In genomic region chr21:45439171-45439872, GRCh38 we compare ENCODE assay signal across 8 cellular contexts. TPM values are rescaled to one million over a fixed set of nuclear protein-coding genes. Genes with fewer than 3 reads are reported as not detected.
DNase-seq lines count a peak whose midpoint lies in the region; ATAC-seq and TF ChIP-seq lines count a peak whose summit lies in the region.

No MANE protein-coding gene starts in this region.

- H3K27me3 Mint-ChIP-seq in endodermal cell (ENCODE audit: insufficient read depth) = no peaks in the 10 kb centered on the region

- no peak overlapping the region for H3K27ac ChIP-seq in endodermal cell (ENCODE audit: low read depth, low read length)

- H3K4me1 Mint-ChIP-seq in endodermal cell = no peaks in the 10 kb centered on the region

- TF ChIP-seq CTCF in endodermal cell (conservative IDR thresholded peaks at IDR 0.05) = peak; percentile 99

- DNase-seq in DMS 273 treated with DMSO at 0.1 percent for 48 hours (lab: John Stamatoyannopoulos, UW) = peak; percentile 57
- peak; percentile 84 for DNase-seq in NT2/D1 (ENCODE audit: low read depth, low spot score)
- peak; percentile 59 for DNase-seq in activated CD8-positive, alpha-beta memory T cell treated with anti-CD3 and anti-CD28 coated beads, Interleukin-2, amount 50 U/mL, for 24 hours (ENCODE audit: extremely low read depth)
- DNase-seq in endodermal cell = peak; percentile 95
- DNase-seq in midbrain (lab: John Stamatoyannopoulos, UW) = peak; percentile 85
- peak; percentile 62 to 65 for DNase-seq in stimulated activated CD8-positive, alpha-beta memory T cell treated with anti-CD3 and anti-CD28 coated beads, Interleukin-15, amount 100 ng/mL, for 48 hours (ENCODE audit: low read depth in 2 of 2)

- H3K9me3 Mint-ChIP-seq in endodermal cell = peaks cover 3% of the 10 kb centered on the region

- WGBS in endodermal cell (ENCODE audit: insufficient coverage in 1 of 2, insufficient read length in 1 of 2), 2 experiments = 60 to 61% methylated on average over 53 to 58 of the region's 58 CpGs

- H3K9ac ChIP-seq in NT2/D1 (ENCODE audit: insufficient read length, low read depth) (peak overlapping the region; percentile 62), endodermal cell (ENCODE audit: extremely low read depth, low read length, poor library complexity, severe bottlenecking) (no peak overlapping the region)

- H3K36me3 ChIP-seq in NT2/D1 (ENCODE audit: insufficient read depth, insufficient read length, low read length) = peaks cover 82% of the 10 kb centered on the region
- peaks cover 25% of the 10 kb centered on the region for H3K36me3 ChIP-seq in endodermal cell (ENCODE audit: control insufficient read depth, insufficient read depth, low read length)

- ATAC-seq in HG02970 (IDR thresholded peaks at IDR 0.05; ENCODE audit: low FRiP score, unreplicated experiment) = peak; percentile 77
- no peak for ATAC-seq in GM18873 (IDR thresholded peaks at IDR 0.05; ENCODE audit: low FRiP score, unreplicated experiment)

- H3K27ac Mint-ChIP-seq in endodermal cell = peak overlapping the region; percentile 52

- peaks cover 23% of the 10 kb centered on the region; the same call in 1 of the 2 replicates for H3K9me3 ChIP-seq in NT2/D1 (ENCODE audit: insufficient read depth, low read length)
- H3K9me3 ChIP-seq in endodermal cell (ENCODE audit: control insufficient read depth, low read length) = no peaks in the 10 kb centered on the region

- H3K4me3 ChIP-seq in NT2/D1 (ENCODE audit: insufficient read length, low read depth) (no peak overlapping the region), endodermal cell (ENCODE audit: low read length) (no peak overlapping the region)

- H3K36me3 Mint-ChIP-seq in endodermal cell (ENCODE audit: low read depth) = peaks cover 29% of the 10 kb centered on the region

- H3K27me3 ChIP-seq in NT2/D1 (ENCODE audit: insufficient read depth, insufficient read length) (no peaks in the 10 kb centered on the region), endodermal cell (ENCODE audit: control insufficient read depth, insufficient read depth, low read length, poor library complexity, severe bottlenecking) (no peaks in the 10 kb centered on the region)

- H3K4me1 ChIP-seq in NT2/D1 (ENCODE audit: insufficient read depth, insufficient read length) = peaks cover 20% of the 10 kb centered on the region
- no peaks in the 10 kb centered on the region for H3K4me1 ChIP-seq in endodermal cell (ENCODE audit: control insufficient read depth, insufficient read depth, low read length)

- no peak overlapping the region for H3K4me3 Mint-ChIP-seq in endodermal cell

RNA-seq across cellular contexts. Expression of gene COL18A1, which starts 34.4 kb away (rescaled TPM):
- total RNA-seq in endodermal cell = 100 to 1,000 TPM; 332 to 398 TPM
- polyA plus RNA-seq in endodermal cell (2013, experiment 1 of 2) = 216 TPM
- 213 TPM for polyA plus RNA-seq in endodermal cell (2013, experiment 2 of 2)
